ENCODE assay signal across 14 cellular contexts in genomic region chr14:94048676-94049624, GRCh38. TPM values are rescaled to one million over a fixed set of nuclear protein-coding genes. Genes with fewer than 3 reads are reported as not detected.
DNase-seq lines count a peak whose midpoint lies in the region; ATAC-seq and TF ChIP-seq lines count a peak whose summit lies in the region.
"Had no signal": no experiment of that assay in that cellular context is flagged by ENCODE, and none has a peak within 500 bp of the region (broad histone marks: within the 10 kb centered on the region; RNA-seq: fewer than 3 reads in every experiment).

No MANE protein-coding gene starts in this region.

- no peak overlapping the region for H3K27ac Mint-ChIP-seq in H9
- no peak overlapping the region for H3K27ac Mint-ChIP-seq in Caco-2 (ENCODE audit: unreplicated experiment)
- no peak overlapping the region for H3K27ac Mint-ChIP-seq in type B pancreatic cell

- H2BK5ac ChIP-seq in H9 (ENCODE audit: insufficient read length, low read length): no peak overlapping the region

- no peak overlapping the region for H2BK12ac ChIP-seq in H9 (ENCODE audit: insufficient read length, low read depth, low read length)

- H3K14ac ChIP-seq in H9 (ENCODE audit: insufficient read depth, low read length): no peak overlapping the region

- no peak overlapping the region for H3K9ac ChIP-seq in H9 (ENCODE audit: extremely low read depth, insufficient read length, low read length)
- H3K9ac ChIP-seq: BLaER1 treated with 17β-estradiol and CSF1 and Interleukin-3, amounts not matched to agents 10 nM and 100 nM had no signal

- peaks cover 15 to 18% of the 10 kb centered on the region in 2 experiments for H3K4me1 Mint-ChIP-seq in H9
- no peaks in the 10 kb centered on the region for H3K4me1 Mint-ChIP-seq in Caco-2 (ENCODE audit: low read depth, unreplicated experiment)
- peaks cover 18% of the 10 kb centered on the region for H3K4me1 Mint-ChIP-seq in type B pancreatic cell (ENCODE audit: unreplicated experiment)

- POLR2A ChIA-PET in Caco-2 (lab: Charles Lee): no interaction called here

- DNase-seq in Ammon's horn (ENCODE audit: low spot score) (peak; percentile 1), H9 (peak; percentile 8), NCI-H82 (lab: John Stamatoyannopoulos, UW) (peak; percentile 97), lower lobe of right lung (no peak), HuH-7.5 (ENCODE audit: low spot score) (no peak), Caco-2 (no peak), type B pancreatic cell (ENCODE audit: extremely low spot score, unreplicated experiment) (no peak)
- DNase-seq: MV-4-11; stimulated activated naive CD4-positive, alpha-beta T cell had no signal

- H4K5ac ChIP-seq in H9 (ENCODE audit: insufficient read length, low read depth, low read length): no peak overlapping the region

- BruUV-seq in Caco-2 (replicated peaks; lab: Mats Ljungman, UMichigan): no TSS peak

- TF ChIP-seq CTCF in H9 (conservative IDR thresholded peaks at IDR 0.05): no peak
- no peak for TF ChIP-seq CTCF in gastroesophageal sphincter (IDR thresholded peaks at IDR 0.05)
- TF ChIP-seq CTCF in lower lobe of right lung (IDR thresholded peaks at IDR 0.05): no peak
- no peak for TF ChIP-seq CTCF in Caco-2 (IDR thresholded peaks at IDR 0.05; ENCODE audit: insufficient read depth in 1 of 2, low read depth in 1 of 2, low read length in 1 of 2, severe bottlenecking in 1 of 2, unreplicated experiment in 1 of 2)
- TF ChIP-seq CTCF in type B pancreatic cell (conservative IDR thresholded peaks at IDR 0.05): no peak

- no peaks in the 10 kb centered on the region for H3K9me3 Mint-ChIP-seq in H9
- no peaks in the 10 kb centered on the region for H3K9me3 Mint-ChIP-seq in Caco-2 (ENCODE audit: unreplicated experiment)
- H3K9me3 Mint-ChIP-seq in type B pancreatic cell: no peaks in the 10 kb centered on the region

- no peak for ATAC-seq in gastroesophageal sphincter
- ATAC-seq in lower lobe of right lung: no peak

- H3K4me2 ChIP-seq in H9 (ENCODE audit: insufficient read depth, insufficient read length, low read length): no peak overlapping the region
- H3K4me2 ChIP-seq: BLaER1 treated with 17β-estradiol and CSF1 and Interleukin-3, amounts not matched to agents 10 nM and 100 nM had no signal

- H3K4ac ChIP-seq in H9 (ENCODE audit: low read depth, low read length): no peak overlapping the region

- no peaks in the 10 kb centered on the region for H3K79me1 ChIP-seq in H9 (ENCODE audit: insufficient read depth, low read depth, low read length, poor library complexity, severe bottlenecking)

- no peak overlapping the region for H3K18ac ChIP-seq in H9 (ENCODE audit: insufficient read length, low read depth, low read length)

- no peak overlapping the region for H2AK5ac ChIP-seq in H9 (ENCODE audit: insufficient read length, low read length)

- H3K9me3 ChIP-seq in H9 (ENCODE audit: control insufficient read depth, low read depth, low read length) (no peaks in the 10 kb centered on the region), gastroesophageal sphincter (no peaks in the 10 kb centered on the region), lower lobe of right lung (no peaks in the 10 kb centered on the region), Caco-2 (no peaks in the 10 kb centered on the region)
- H3K9me3 ChIP-seq: ascending aorta; BLaER1 treated with 17β-estradiol and CSF1 and Interleukin-3, amounts not matched to agents 10 nM and 100 nM had no signal

- no CpG with 5 or more reads among the region's 10 CpGs for WGBS in H9 (ENCODE audit: extremely low coverage, insufficient read length, low lambda C conversion rate)
- 47 to 53% methylated on average over 2 to 3 of the region's 10 CpGs for WGBS in gastroesophageal sphincter (ENCODE audit: low coverage in 1 of 2), 2 donors

- no peak overlapping the region for H2BK20ac ChIP-seq in H9 (ENCODE audit: low read depth, low read length, poor library complexity, severe bottlenecking)

- TF ChIP-seq POLR2A in gastroesophageal sphincter (IDR thresholded peaks at IDR 0.05): no peak

- H3K4me3 ChIP-seq in gastroesophageal sphincter (no peak overlapping the region), lower lobe of right lung (no peak overlapping the region), Caco-2 (ENCODE audit: low read depth, low read length) (no peak overlapping the region)
- H3K4me3 ChIP-seq: ascending aorta; BLaER1 treated with 17β-estradiol and CSF1 and Interleukin-3, amounts not matched to agents 10 nM and 100 nM had no signal

- peaks cover 4 to 100% of the 10 kb centered on the region in 2 donors for H3K36me3 ChIP-seq in gastroesophageal sphincter
- H3K36me3 ChIP-seq in lower lobe of right lung: peaks cover 93% of the 10 kb centered on the region
- peaks cover 3% of the 10 kb centered on the region for H3K36me3 ChIP-seq in Caco-2 (ENCODE audit: control insufficient read depth, insufficient read depth, low read length)

- H3K79me2 ChIP-seq in H9 (ENCODE audit: insufficient read depth, low read length): no peaks in the 10 kb centered on the region

- H4K20me1 ChIP-seq in H9 (ENCODE audit: control insufficient read depth, insufficient read depth, insufficient read length): no peaks in the 10 kb centered on the region

- no peak overlapping the region for H2BK120ac ChIP-seq in H9 (ENCODE audit: low read depth, low read length, poor library complexity, severe bottlenecking)

- no peaks in the 10 kb centered on the region; the same call in 1 of the 2 replicates for H3K4me1 ChIP-seq in H9 (ENCODE audit: insufficient read depth, low read length)
- peaks cover 0 to 33% (median 6%) of the 10 kb centered on the region in 3 donors for H3K4me1 ChIP-seq in gastroesophageal sphincter
- no peaks in the 10 kb centered on the region for H3K4me1 ChIP-seq in lower lobe of right lung
- no peaks in the 10 kb centered on the region for H3K4me1 ChIP-seq in Caco-2
- H3K4me1 ChIP-seq: ascending aorta had no signal

- H4K8ac ChIP-seq in H9 (replicated peaks; ENCODE audit: insufficient read length, low read depth, low read length): no peak overlapping the region

- H3K27me3 ChIP-seq in H9 (ENCODE audit: insufficient read depth, low read length) (no peaks in the 10 kb centered on the region), gastroesophageal sphincter (no peaks in the 10 kb centered on the region), lower lobe of right lung (ENCODE audit: low read depth) (no peaks in the 10 kb centered on the region), Caco-2 (replicated peaks; ENCODE audit: control insufficient read depth, insufficient read depth, low read length) (no peaks in the 10 kb centered on the region)
- H3K27me3 ChIP-seq: ascending aorta; BLaER1 treated with 17β-estradiol and CSF1 and Interleukin-3, amounts not matched to agents 10 nM and 100 nM had no signal

- no peak overlapping the region for H2AFZ ChIP-seq in H9 (ENCODE audit: low read length)

- no peak overlapping the region for H3K23ac ChIP-seq in H9 (ENCODE audit: insufficient read length, low read depth, low read length)

- H3T11ph ChIP-seq in H9 (ENCODE audit: low read length): no peak overlapping the region

- intact Hi-C loops in lower lobe of right lung (cut with DNase I): no loop called here
- intact Hi-C loops in Caco-2 (cut with micrococcal nuclease; ENCODE audit: unreplicated experiment): no loop called here

- CTCF ChIA-PET in Caco-2 (lab: Charles Lee): interaction anchor here (1.1 kb wide), 1 partner anchor 88 kb away, joined by 3 read pairs; no protein-coding TSS in a partner anchor

- no peaks in the 10 kb centered on the region for H3K23me2 ChIP-seq in H9 (ENCODE audit: insufficient read length, low read depth, low read length, poor library complexity, severe bottlenecking)

- no peak overlapping the region for H3K4me3 Mint-ChIP-seq in H9
- H3K4me3 Mint-ChIP-seq in Caco-2 (ENCODE audit: unreplicated experiment): no peak overlapping the region
- H3K4me3 Mint-ChIP-seq in type B pancreatic cell: no peak overlapping the region

- no peak for TF ChIP-seq EP300 in gastroesophageal sphincter (IDR thresholded peaks at IDR 0.05)

- no peak overlapping the region for H3K56ac ChIP-seq in H9 (ENCODE audit: insufficient read length, low read depth, low read length)

- no peak overlapping the region for H4K91ac ChIP-seq in H9 (ENCODE audit: insufficient read length, low read depth, low read length)

- no peak overlapping the region for H2BK15ac ChIP-seq in H9 (ENCODE audit: low read depth, low read length)

- H3K27me3 Mint-ChIP-seq in H9 (ENCODE audit: low read depth) (no peaks in the 10 kb centered on the region), Caco-2 (ENCODE audit: insufficient read depth, unreplicated experiment) (no peaks in the 10 kb centered on the region), type B pancreatic cell (no peaks in the 10 kb centered on the region)

- H3K27ac ChIP-seq in H9 (ENCODE audit: insufficient read length, low read depth, low read length): no peak overlapping the region
- peak overlapping the region in 3 of 4 donors; percentile 15 to 27 (median 20) for H3K27ac ChIP-seq in gastroesophageal sphincter
- no peak overlapping the region for H3K27ac ChIP-seq in lower lobe of right lung
- H3K27ac ChIP-seq: ascending aorta; BLaER1 treated with 17β-estradiol and CSF1 and Interleukin-3, amounts not matched to agents 10 nM and 100 nM had no signal

- H3K36me3 Mint-ChIP-seq in H9 (ENCODE audit: insufficient read depth in 1 of 3, low read depth in 3 of 3) (peaks cover 22 to 78% (median 62%) of the 10 kb centered on the region in 3 experiments; a peak in 6 of 7 replicates), Caco-2 (ENCODE audit: insufficient read depth, unreplicated experiment) (peaks cover 56% of the 10 kb centered on the region), type B pancreatic cell (peaks cover 34% of the 10 kb centered on the region)

RNA-seq across cellular contexts. Expression of gene OTUB2, which starts 22.8 kb away (rescaled TPM):
- total RNA-seq in H9 (2021): 3.6 and 3.7 TPM in 2 replicates
- total RNA-seq in gastroesophageal sphincter: under 1 TPM; 0.16 to 0.84 (median 0.65) TPM
- total RNA-seq in lower lobe of right lung: 1.9 TPM
- total RNA-seq in Caco-2 (2022): 1.2 TPM in 2 replicates
- 2.6 and 3.0 TPM in 2 replicates for total RNA-seq in type B pancreatic cell (ENCODE audit: low replicate concordance)

RNA-seq across cellular contexts. Expression of gene DDX24, which starts 32.1 kb away (rescaled TPM):
- total RNA-seq in H9 (2021) (172 TPM in 2 replicates), gastroesophageal sphincter (100 to 1,000 TPM; 182 to 252 (median 201) TPM), lower lobe of right lung (163 TPM), Caco-2 (2022) (131 and 132 TPM in 2 replicates), type B pancreatic cell (ENCODE audit: low replicate concordance) (127 and 156 TPM in 2 replicates)

RNA-seq across cellular contexts. Expression of gene IFI27L1, which starts 32.2 kb away (rescaled TPM):
- total RNA-seq in H9 (2021) (27.4 TPM in 2 replicates), gastroesophageal sphincter (1 to 10 TPM; 3.4 to 9.3 (median 7.4) TPM), lower lobe of right lung (10.9 TPM), Caco-2 (2022) (11.6 and 13.6 TPM in 2 replicates), type B pancreatic cell (ENCODE audit: low replicate concordance) (15.6 and 36.8 TPM in 2 replicates)
- total RNA-seq: ascending aorta had no signal

RNA-seq across cellular contexts. Expression of gene CCDC197, which starts 51.8 kb away (rescaled TPM):
- total RNA-seq in H9 (2021) (not detected in 2 replicates), gastroesophageal sphincter (not detected), lower lobe of right lung (not detected), Caco-2 (2022) (not detected in 2 replicates), type B pancreatic cell (ENCODE audit: low replicate concordance) (not detected in 2 replicates)
- total RNA-seq: ascending aorta; OCI-LY7; T-helper 2 cell treated with Interferon-gamma antibody and Interleukin-4, amounts not matched to agents 100 ng/mL and 5 ng/mL, for 36 hours had no signal

Comparison
In these comparisons a context has a peak if more than half of its experiments do, and no peak if none do; other contexts are left out.
1. DNase-seq: peak in Ammon's horn (single experiment), H9 (single experiment) and NCI-H82 (single experiment); none in lower lobe of right lung (single experiment), HuH-7.5 (single experiment), Caco-2 (0 of 2) and type B pancreatic cell (single experiment).
2. H3K27ac ChIP-seq: peak in gastroesophageal sphincter (3 of 4); none in H9 (single experiment) and lower lobe of right lung (single experiment).